ENCODE assay signal across 22 cellular contexts in genomic region chr1:238491265-238491664, GRCh38.
"Had no signal": no experiment of that assay in that cellular context is flagged by ENCODE, and none has a peak within 500 bp of the region (broad histone marks: within the 10 kb centered on the region; RNA-seq: fewer than 3 reads in every experiment).

No MANE protein-coding gene starts in this region.

- H3K4me3 ChIP-seq: hepatocyte, left lung, left ventricle myocardium inferior, lower lobe of right lung, lung, mucosa of descending colon had no signal

- H3K9me3 ChIP-seq: left lung, left ventricle myocardium inferior, lower lobe of right lung, mucosa of descending colon had no signal

- ATAC-seq: left cardiac atrium; left colon; left lobe of liver; left lung; left ventricle myocardium superior; lower lobe of right lung; mucosa of descending colon; naive thymus-derived CD4-positive, alpha-beta T cell had no signal

- H3K27ac ChIP-seq: hepatocyte, left lung, left ventricle myocardium inferior, lower lobe of right lung had no signal

- DNase-seq: hippocampal formation; hypothalamus; immature natural killer cell; islet precursor cell; kidney; kidney glomerular epithelial cell; left cardiac atrium; left colon; left ventricle myocardium inferior; left ventricle myocardium superior; lower lobe of right lung; mammary epithelial cell; mesenchymal stem cell; mesendoderm; midbrain; mucosa of descending colon; naive B cell; naive thymus-derived CD4-positive, alpha-beta T cell had no signal

- H3K36me3 ChIP-seq: left lung, left ventricle myocardium inferior, lower lobe of right lung had no signal

- H2AFZ ChIP-seq: hepatocyte had no signal

- H3K4me1 ChIP-seq: left lung, left ventricle myocardium inferior, lower lobe of right lung had no signal

- H3K4me2 ChIP-seq: hepatocyte had no signal

- H3K27me3 ChIP-seq: hepatocyte, left lung had no signal
